9 cellular contexts compared by ENCODE assay signal in genomic region chr5:95086932-95087818, GRCh38.
A peak's percentile ranks its signal among the peaks of the same experiment; 100 is the strongest.
DNase-seq lines count a peak whose midpoint lies in the region; ATAC-seq and TF ChIP-seq lines count a peak whose summit lies in the region.
"Had no signal": no experiment of that assay in that cellular context is flagged by ENCODE, and none has a peak within 500 bp of the region (broad histone marks: within the 10 kb centered on the region; RNA-seq: fewer than 3 reads in every experiment).

No MANE protein-coding gene starts in this region.

- no peak overlapping the region for H3K9ac ChIP-seq in BLaER1
- H3K9ac ChIP-seq: parathyroid adenoma had no signal

- intact Hi-C loops in MCF 10A (cut with micrococcal nuclease), result no loop called here

- CTCF ChIA-PET in MCF 10A (lab: Yijun Ruan, JAX), result interaction anchor here (1.4 kb wide), 1 partner anchor 118 kb away, joined by 3 read pairs; no protein-coding TSS in a partner anchor

- H3K9me3 ChIP-seq in BLaER1, result no peaks in the 10 kb centered on the region

- no peaks in the 10 kb centered on the region for H4K20me1 ChIP-seq in BLaER1

- H3K4me3 ChIP-seq in BLaER1, result no peak overlapping the region

- peak; percentile 36 for ATAC-seq in GM19351 (IDR thresholded peaks at IDR 0.05; ENCODE audit: unreplicated experiment)
- peak; percentile 42 for ATAC-seq in HG02943 (IDR thresholded peaks at IDR 0.05; ENCODE audit: low read depth, unreplicated experiment)

- H3K4me1 ChIP-seq in BLaER1, result peaks cover 15% of the 10 kb centered on the region
- H3K4me1 ChIP-seq: parathyroid adenoma had no signal

- no peak overlapping the region for H3K4me3 Mint-ChIP-seq in MCF 10A (ENCODE audit: unreplicated experiment)

- H3K36me3 Mint-ChIP-seq in MCF 10A (ENCODE audit: insufficient read depth, unreplicated experiment), result no peaks in the 10 kb centered on the region

- DNase-seq in MV-4-11 (lab: John Stamatoyannopoulos, UW), result peak; percentile 77
- no peak for DNase-seq in AG20443 (ENCODE audit: low spot score)
- DNase-seq in HUDEP-2 (lab: John Stamatoyannopoulos, UW; ENCODE audit: unreplicated experiment in 76 of 76), result no peak
- DNase-seq in activated effector memory CD4-positive, alpha-beta T cell treated with Interleukin-2 at 50 U/mL for 16 hours, result no peak
- DNase-seq in MCF 10A (ENCODE audit: unreplicated experiment), result no peak

- no peak for TF ChIP-seq CTCF in MCF 10A (IDR thresholded peaks at IDR 0.05; ENCODE audit: unreplicated experiment)

- POLR2A ChIA-PET in MCF 10A (lab: Yijun Ruan, JAX), result no interaction called here

- H3K4me2 ChIP-seq in BLaER1, result peak overlapping the region; percentile 29; the same call in 1 of the 2 replicates

- H3K4me1 Mint-ChIP-seq in MCF 10A (ENCODE audit: insufficient read depth, unreplicated experiment), result peaks cover 7% of the 10 kb centered on the region

- no peaks in the 10 kb centered on the region for H3K27me3 ChIP-seq in BLaER1

- H3K27ac Mint-ChIP-seq in MCF 10A (ENCODE audit: low read depth, unreplicated experiment), result no peak overlapping the region

- no peaks in the 10 kb centered on the region for H3K9me3 Mint-ChIP-seq in MCF 10A (ENCODE audit: unreplicated experiment)

- H3K36me3 ChIP-seq in BLaER1, result no peaks in the 10 kb centered on the region

- BruUV-seq in MCF 10A (replicated peaks; lab: Mats Ljungman, UMichigan), result no TSS peak

- no peak overlapping the region for H3K27ac ChIP-seq in BLaER1
- H3K27ac ChIP-seq: parathyroid adenoma had no signal

- no peaks in the 10 kb centered on the region for H3K27me3 Mint-ChIP-seq in MCF 10A (ENCODE audit: insufficient read depth, unreplicated experiment)
